13 cellular contexts compared by ENCODE assay signal in the genomic region with DNA sequence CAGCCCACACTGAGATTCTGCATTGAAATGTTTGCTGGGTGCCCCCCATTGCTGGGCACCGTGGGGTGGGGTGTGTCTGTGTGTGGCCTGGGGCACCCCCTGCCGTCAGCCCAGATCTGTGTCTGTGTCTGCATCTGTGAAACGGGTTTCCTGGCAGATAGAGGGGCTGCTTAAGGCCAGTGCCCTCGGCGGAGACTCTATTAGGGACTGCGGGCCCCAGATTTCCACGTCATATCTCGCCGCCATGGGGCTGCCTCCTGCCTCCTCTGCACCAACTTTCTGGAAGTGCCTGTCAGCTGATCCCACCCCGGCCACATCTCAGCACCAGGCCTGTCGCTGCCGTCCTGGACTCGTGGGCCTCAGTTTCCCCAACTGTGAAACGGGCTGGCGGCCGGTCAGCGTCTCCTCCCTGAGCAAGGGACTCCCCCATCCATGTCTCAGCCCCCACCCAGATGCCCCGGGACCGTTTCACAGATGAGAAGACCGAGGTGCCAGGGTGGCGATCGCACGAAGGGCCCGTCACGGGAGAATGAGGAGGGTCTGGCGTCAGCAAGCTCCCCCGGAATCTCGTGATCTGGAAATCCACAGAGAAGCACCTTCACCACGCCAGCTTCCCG.
DNase-seq lines count a peak whose midpoint lies in the region; ATAC-seq and TF ChIP-seq lines count a peak whose summit lies in the region.
"Had no signal": no experiment of that assay in that cellular context is flagged by ENCODE, and none has a peak within 500 bp of the region (broad histone marks: within the 10 kb centered on the region; RNA-seq: fewer than 3 reads in every experiment).

No MANE protein-coding gene starts in this region.

- no peak overlapping the region for H2AFZ ChIP-seq in SU-DHL-6 (ENCODE audit: low read depth, low read length, severe bottlenecking)

- in situ Hi-C loops in HAP-1 (cut with MboI; ENCODE audit: low sequenced_read_pairs), result no loop called here

- no peaks in the 10 kb centered on the region for H3K9me2 ChIP-seq in SU-DHL-6 (replicated peaks; ENCODE audit: insufficient read depth, low read length)

- ATAC-seq in GM19324 (IDR thresholded peaks at IDR 0.05; ENCODE audit: low FRiP score, unreplicated experiment) (peak; percentile 12), HG02763 (IDR thresholded peaks at IDR 0.05; ENCODE audit: unreplicated experiment) (peak; percentile 17)
- ATAC-seq: A549 had no signal

- H3K79me2 ChIP-seq in SU-DHL-6 (ENCODE audit: insufficient read depth, low read length), result no peaks in the 10 kb centered on the region

- H3K4me2 ChIP-seq in BLaER1 treated with 17β-estradiol and CSF1 and Interleukin-3, amounts not matched to agents 10 nM and 100 nM, result peak overlapping the region; percentile 69 to 95 (median 83)
- H3K4me2 ChIP-seq in SU-DHL-6 (ENCODE audit: low read depth, low read length, poor library complexity, severe bottlenecking), result peak overlapping the region; percentile 5
- H3K4me2 ChIP-seq: A549 had no signal

- peaks cover 8 to 48% (median 21%) of the 10 kb centered on the region in 11 experiments; a peak in 21 of 22 replicates for H3K36me3 ChIP-seq in BLaER1 treated with 17β-estradiol and CSF1 and Interleukin-3, amounts not matched to agents 10 nM and 100 nM
- H3K36me3 ChIP-seq in SU-DHL-6 (ENCODE audit: low read length) (no peaks in the 10 kb centered on the region), HAP-1 (replicated peaks) (peaks cover 12% of the 10 kb centered on the region; the same call in 1 of the 2 replicates)
- H3K36me3 ChIP-seq in effector memory CD4-positive, alpha-beta T cell (ENCODE audit: control insufficient read depth, insufficient read depth, low read length), result no peaks in the 10 kb centered on the region

- H3K4me3 ChIP-seq in BLaER1 treated with 17β-estradiol and CSF1 and Interleukin-3, amounts not matched to agents 10 nM and 100 nM, result peak overlapping the region in 6 of 10 experiments; percentile 4 to 38 (median 22); a peak in 7 of 20 replicates
- H3K4me3 ChIP-seq in SU-DHL-6 (ENCODE audit: insufficient read depth, low read length, poor library complexity, severe bottlenecking), result no peak overlapping the region
- no peak overlapping the region for H3K4me3 ChIP-seq in HAP-1
- no peak overlapping the region for H3K4me3 ChIP-seq in effector memory CD4-positive, alpha-beta T cell (ENCODE audit: insufficient read depth, low read depth, low read length, poor library complexity, severe bottlenecking)
- H3K4me3 ChIP-seq: A549, mucosa of descending colon had no signal

- TF ChIP-seq CTCF in SU-DHL-6 (IDR thresholded peaks at IDR 0.05; ENCODE audit: insufficient read depth, low read length, poor library complexity, severe bottlenecking), result no peak

- peak overlapping the region; percentile 69 to 91 (median 78) for H3K27ac ChIP-seq in BLaER1 treated with 17β-estradiol and CSF1 and Interleukin-3, amounts not matched to agents 10 nM and 100 nM
- no peak overlapping the region for H3K27ac ChIP-seq in SU-DHL-6 (ENCODE audit: low read depth, low read length)
- H3K27ac ChIP-seq in effector memory CD4-positive, alpha-beta T cell (ENCODE audit: insufficient read depth, low read length, poor library complexity, severe bottlenecking), result no peak overlapping the region
- H3K27ac ChIP-seq: A549 had no signal

- H4K20me1 ChIP-seq in BLaER1 treated with 17β-estradiol and CSF1 and Interleukin-3, amounts not matched to agents 10 nM and 100 nM, result peaks cover 34 to 88% (median 50%) of the 10 kb centered on the region in 11 experiments
- H4K20me1 ChIP-seq in SU-DHL-6 (ENCODE audit: low read depth, low read length), result no peaks in the 10 kb centered on the region

- H3F3A ChIP-seq in SU-DHL-6 (ENCODE audit: insufficient read depth), result no peaks in the 10 kb centered on the region

- DNase-seq in activated effector memory CD4-positive, alpha-beta T cell treated with Interleukin-2 at 50 U/mL for 16 hours, result no peak
- DNase-seq in DMS153 treated with DMSO at 0.1 percent for 48 hours (lab: John Stamatoyannopoulos, UW; ENCODE audit: unreplicated experiment), result no peak
- DNase-seq in HAP-1 (ENCODE audit: low spot score in 2 of 2), result no peak
- no peak for DNase-seq in effector memory CD4-positive, alpha-beta T cell
- DNase-seq: activated CD4-positive, alpha-beta memory T cell treated with anti-CD3 and anti-CD28 coated beads for 36 hours; activated naive CD4-positive, alpha-beta T cell treated with anti-CD3 and anti-CD28 coated beads for 36 hours; NCI-H1930 had no signal

- H3K9me3 ChIP-seq in BLaER1 treated with 17β-estradiol and CSF1 and Interleukin-3, amounts not matched to agents 10 nM and 100 nM (replicated peaks in 1 of 11), result no peaks in the 10 kb centered on the region
- no peaks in the 10 kb centered on the region for H3K9me3 ChIP-seq in SU-DHL-6 (ENCODE audit: insufficient read depth, low read length)
- no peaks in the 10 kb centered on the region for H3K9me3 ChIP-seq in HAP-1
- H3K9me3 ChIP-seq in effector memory CD4-positive, alpha-beta T cell (ENCODE audit: control insufficient read depth, low read length), result no peaks in the 10 kb centered on the region
- H3K9me3 ChIP-seq: A549, mucosa of descending colon had no signal

- H3K27me3 ChIP-seq in BLaER1 treated with 17β-estradiol and CSF1 and Interleukin-3, amounts not matched to agents 10 nM and 100 nM, result no peaks in the 10 kb centered on the region
- H3K27me3 ChIP-seq in SU-DHL-6 (ENCODE audit: low read length) (no peaks in the 10 kb centered on the region), HAP-1 (ENCODE audit: low read depth) (no peaks in the 10 kb centered on the region)
- no peaks in the 10 kb centered on the region for H3K27me3 ChIP-seq in effector memory CD4-positive, alpha-beta T cell (replicated peaks; ENCODE audit: control insufficient read depth, insufficient read depth, low read length, poor library complexity, severe bottlenecking)

- peak overlapping the region; percentile 51 to 82 (median 73) for H3K9ac ChIP-seq in BLaER1 treated with 17β-estradiol and CSF1 and Interleukin-3, amounts not matched to agents 10 nM and 100 nM
- no peak overlapping the region for H3K9ac ChIP-seq in SU-DHL-6 (ENCODE audit: low read length)

- H3K4me1 ChIP-seq in BLaER1 treated with 17β-estradiol and CSF1 and Interleukin-3, amounts not matched to agents 10 nM and 100 nM, result peaks cover 61 to 98% (median 73%) of the 10 kb centered on the region in 10 experiments
- no peaks in the 10 kb centered on the region for H3K4me1 ChIP-seq in HAP-1
- no peaks in the 10 kb centered on the region for H3K4me1 ChIP-seq in effector memory CD4-positive, alpha-beta T cell (ENCODE audit: control insufficient read depth, insufficient read depth, low read length, poor library complexity, severe bottlenecking)

Comparison
In these comparisons a context has a peak if more than half of its experiments do, and no peak if none do; other contexts are left out.
1. H3K27ac ChIP-seq: peak in BLaER1 treated with 17β-estradiol and CSF1 and Interleukin-3, amounts not matched to agents 10 nM and 100 nM (11 of 11); none in SU-DHL-6 (single experiment) and effector memory CD4-positive, alpha-beta T cell (single experiment).
2. H3K4me3 ChIP-seq: peak in BLaER1 treated with 17β-estradiol and CSF1 and Interleukin-3, amounts not matched to agents 10 nM and 100 nM (6 of 10); none in SU-DHL-6 (single experiment), HAP-1 (single experiment) and effector memory CD4-positive, alpha-beta T cell (single experiment).